1 cellular context compared by ENCODE assay signal in the genomic region with DNA sequence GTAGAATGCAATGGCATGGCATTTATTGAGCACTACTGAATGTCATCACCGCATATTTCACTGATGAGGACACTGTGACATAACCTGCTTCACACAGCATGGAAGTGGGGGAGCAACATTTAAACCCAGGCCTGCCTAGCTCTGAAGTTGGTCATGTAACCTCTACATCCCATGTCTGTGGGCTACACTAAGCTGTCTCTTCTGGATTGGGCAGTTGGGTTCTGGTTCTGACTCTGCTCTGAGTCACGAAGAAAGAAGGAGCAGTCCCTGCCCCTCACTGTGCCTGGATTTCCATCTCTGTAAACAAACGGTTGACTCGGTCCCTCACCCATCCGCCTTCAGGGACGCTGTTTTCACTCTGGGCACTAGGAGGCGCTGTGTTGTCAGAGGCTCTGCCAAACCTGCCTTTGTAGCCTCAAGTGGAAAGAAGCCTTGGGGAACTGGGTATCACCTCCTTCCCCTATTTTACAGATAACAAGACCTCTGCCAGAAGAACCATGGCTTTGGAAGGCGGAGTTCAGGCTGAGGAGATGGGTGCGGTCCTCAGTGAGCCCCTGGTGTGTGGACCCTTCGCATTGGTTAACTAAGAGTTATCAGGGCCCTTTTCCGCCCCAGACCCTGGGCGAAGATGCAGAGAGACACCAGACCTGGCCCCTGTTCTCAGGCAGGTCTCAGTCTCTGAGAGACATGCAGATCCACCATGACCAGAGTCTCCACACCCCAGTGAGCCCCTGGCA.
A peak's percentile ranks its signal among the peaks of the same experiment; 100 is the strongest.
TF ChIP-seq lines count a peak whose summit lies in the region.

No MANE protein-coding gene starts in this region.

TF ChIP-seq in K562, 482 proteins besides CTCF, POLR2A, EP300 and RAD21 (continued from another document):
- TF ChIP-seq UBTF (IDR thresholded peaks at IDR 0.05; ENCODE audit: borderline replicate concordance in 1 of 2, low read depth in 2 of 2, low read length in 2 of 2): no peak
- peak; percentile 67 for TF ChIP-seq SMC3 (conservative IDR thresholded peaks at IDR 0.05; ENCODE audit: insufficient read depth, low read depth, low read length)
- no peak for TF ChIP-seq ZNF398 (CRISPR knock-in tag; IDR thresholded peaks at IDR 0.05)
- TF ChIP-seq FOXP1 (CRISPR knock-in tag; IDR thresholded peaks at IDR 0.05): no peak
- TF ChIP-seq RCOR1 (IDR thresholded peaks at IDR 0.05; ENCODE audit: borderline replicate concordance in 1 of 2, low read depth in 2 of 2, low read length in 2 of 2): peak in 1 of 2 experiments; percentile 44; a peak in 1 of 4 replicates
- 0 out of 2 replicates have a peak, but pooled peaks have one; percentile 24 for TF ChIP-seq ATF7 (IDR thresholded peaks at IDR 0.05)
- TF ChIP-seq ATF3 (IDR thresholded peaks at IDR 0.05): peak; percentile 26
- TF ChIP-seq ATF3 (CRISPR knock-in tag; conservative IDR thresholded peaks at IDR 0.05): no peak
- TF ChIP-seq XRCC5 (IDR thresholded peaks at IDR 0.05; ENCODE audit: low read depth, low read length): peak; percentile 83
- TF ChIP-seq, protein P1, sequence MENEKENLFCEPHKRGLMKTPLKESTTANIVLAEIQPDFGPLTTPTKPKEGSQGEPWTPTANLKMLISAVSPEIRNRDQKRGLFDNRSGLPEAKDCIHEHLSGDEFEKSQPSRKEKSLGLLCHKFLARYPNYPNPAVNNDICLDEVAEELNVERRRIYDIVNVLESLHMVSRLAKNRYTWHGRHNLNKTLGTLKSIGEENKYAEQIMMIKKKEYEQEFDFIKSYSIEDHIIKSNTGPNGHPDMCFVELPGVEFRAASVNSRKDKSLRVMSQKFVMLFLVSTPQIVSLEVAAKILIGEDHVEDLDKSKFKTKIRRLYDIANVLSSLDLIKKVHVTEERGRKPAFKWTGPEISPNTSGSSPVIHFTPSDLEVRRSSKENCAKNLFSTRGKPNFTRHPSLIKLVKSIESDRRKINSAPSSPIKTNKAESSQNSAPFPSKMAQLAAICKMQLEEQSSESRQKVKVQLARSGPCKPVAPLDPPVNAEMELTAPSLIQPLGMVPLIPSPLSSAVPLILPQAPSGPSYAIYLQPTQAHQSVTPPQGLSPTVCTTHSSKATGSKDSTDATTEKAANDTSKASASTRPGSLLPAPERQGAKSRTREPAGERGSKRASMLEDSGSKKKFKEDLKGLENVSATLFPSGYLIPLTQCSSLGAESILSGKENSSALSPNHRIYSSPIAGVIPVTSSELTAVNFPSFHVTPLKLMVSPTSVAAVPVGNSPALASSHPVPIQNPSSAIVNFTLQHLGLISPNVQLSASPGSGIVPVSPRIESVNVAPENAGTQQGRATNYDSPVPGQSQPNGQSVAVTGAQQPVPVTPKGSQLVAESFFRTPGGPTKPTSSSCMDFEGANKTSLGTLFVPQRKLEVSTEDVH (IDR thresholded peaks at IDR 0.05; ENCODE audit: low read depth, partially characterized antibody): no peak
- no peak for TF ChIP-seq ZNF134 (CRISPR knock-in tag; conservative IDR thresholded peaks at IDR 0.05)
- 0 out of 2 replicates have a peak, but pooled peaks have one; percentile 9 for TF ChIP-seq CREM (IDR thresholded peaks at IDR 0.05; ENCODE audit: low read depth)
- peak in 1 of 2 experiments; percentile 78; a peak in 2 of 4 replicates for TF ChIP-seq FOXA3 (CRISPR knock-in tag; conservative IDR thresholded peaks at IDR 0.05 in 1 of 2, IDR thresholded peaks at IDR 0.05 in 1 of 2)
- TF ChIP-seq, protein P2, sequence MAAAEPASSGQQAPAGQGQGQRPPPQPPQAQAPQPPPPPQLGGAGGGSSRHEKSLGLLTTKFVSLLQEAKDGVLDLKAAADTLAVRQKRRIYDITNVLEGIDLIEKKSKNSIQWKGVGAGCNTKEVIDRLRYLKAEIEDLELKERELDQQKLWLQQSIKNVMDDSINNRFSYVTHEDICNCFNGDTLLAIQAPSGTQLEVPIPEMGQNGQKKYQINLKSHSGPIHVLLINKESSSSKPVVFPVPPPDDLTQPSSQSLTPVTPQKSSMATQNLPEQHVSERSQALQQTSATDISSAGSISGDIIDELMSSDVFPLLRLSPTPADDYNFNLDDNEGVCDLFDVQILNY (CRISPR knock-in tag; IDR thresholded peaks at IDR 0.05): 0 out of 2 replicates have a peak, but pooled peaks have one; percentile 2
- 0 out of 2 replicates have a peak, but pooled peaks have one; percentile 20 for TF ChIP-seq KLF16 (IDR thresholded peaks at IDR 0.05)
